In the genomic region with DNA sequence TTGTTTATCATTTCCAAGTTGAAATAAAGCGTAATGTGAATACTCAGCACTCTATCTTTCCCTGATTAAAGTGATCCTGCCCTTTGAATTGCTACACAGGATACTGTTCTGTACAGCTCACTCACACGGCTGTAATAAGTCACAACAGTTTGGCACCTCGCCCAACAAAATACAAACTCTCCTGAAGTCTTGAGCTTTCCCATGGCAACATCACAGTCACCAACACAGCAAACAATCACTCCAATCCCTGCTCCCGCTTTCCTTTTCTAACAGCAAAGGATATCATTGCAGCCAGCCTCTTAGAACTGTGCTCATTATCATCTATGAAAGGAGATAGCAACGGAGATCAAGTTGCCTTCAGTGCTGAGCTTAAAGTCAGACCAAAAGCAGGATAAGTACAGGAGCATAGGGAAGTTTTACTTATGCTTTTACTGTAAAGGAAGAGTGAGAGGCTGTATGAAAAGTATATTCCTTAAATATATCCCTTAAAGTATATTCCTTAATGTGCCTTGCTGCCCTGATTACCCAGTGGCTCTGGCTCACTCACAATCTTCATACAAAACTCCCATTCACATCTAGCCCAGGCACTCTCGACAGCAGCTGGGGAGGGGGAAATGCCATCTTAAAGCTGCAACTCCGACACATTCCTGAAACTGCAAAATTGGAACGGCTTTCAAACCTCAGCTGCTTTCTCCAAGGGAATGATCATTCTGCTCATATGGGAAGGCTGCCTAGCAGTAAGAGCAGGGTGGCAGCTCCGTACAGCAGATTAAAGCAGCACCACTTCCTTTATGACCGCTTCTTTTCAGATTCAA, we compare ENCODE assay signal across 8 cellular contexts. TPM values are rescaled to one million over a fixed set of nuclear protein-coding genes. Genes with fewer than 3 reads are reported as not detected.
DNase-seq lines count a peak whose midpoint lies in the region; ATAC-seq lines count a peak whose summit lies in the region.

No MANE protein-coding gene starts in this region.

- no peaks in the 10 kb centered on the region for H3K9me3 ChIP-seq in trophoblast cell (ENCODE audit: insufficient read depth, low read depth, low read length)

- peaks cover 3 to 10% of the 10 kb centered on the region in 2 experiments for H3K4me1 ChIP-seq in trophoblast cell (ENCODE audit: control insufficient read depth in 1 of 2, insufficient read depth in 2 of 2, low read length in 2 of 2)

- H4K91ac ChIP-seq in trophoblast cell (ENCODE audit: low read depth, low read length): no peak overlapping the region

- peaks cover 2% of the 10 kb centered on the region for H3K79me1 ChIP-seq in trophoblast cell (ENCODE audit: low read length)

- intact Hi-C loops in left cardiac atrium (cut with DNase I): loop anchor here in 1 of 2 donors (5.0 kb wide), 1 partner anchor 35 kb away; the partner anchor contains the start of gene MAML2

- no peak overlapping the region for H2AFZ ChIP-seq in trophoblast cell (ENCODE audit: insufficient read depth, low read length, poor library complexity)

- H3K4me2 ChIP-seq in trophoblast cell (ENCODE audit: low read length): peak overlapping the region; percentile 32

- no peak overlapping the region for H3K18ac ChIP-seq in trophoblast cell (ENCODE audit: low read length)

- H2AK5ac ChIP-seq in trophoblast cell (ENCODE audit: low read length): no peak overlapping the region

- peaks cover 2 to 4% of the 10 kb centered on the region in 2 experiments for H3K36me3 ChIP-seq in trophoblast cell (ENCODE audit: control insufficient read depth in 1 of 2, insufficient read depth in 2 of 2, low read length in 2 of 2)

- H3K27me3 ChIP-seq in trophoblast cell (ENCODE audit: insufficient read depth, low read length): no peaks in the 10 kb centered on the region

- peak; percentile 93 to 95 for ATAC-seq in left cardiac atrium
- ATAC-seq in GM19463 (IDR thresholded peaks at IDR 0.05; ENCODE audit: unreplicated experiment): no peak
- ATAC-seq in HG03571 (IDR thresholded peaks at IDR 0.05; ENCODE audit: unreplicated experiment): no peak

- no peak overlapping the region for H2BK12ac ChIP-seq in trophoblast cell (ENCODE audit: low read length)

- WGBS in trophoblast cell (ENCODE audit: extremely low coverage, insufficient coverage, insufficient read length): no CpG with 5 or more reads among the region's 10 CpGs

- no peak overlapping the region for H2BK120ac ChIP-seq in trophoblast cell (ENCODE audit: insufficient read depth, low read length, poor library complexity)

- no peak overlapping the region for H3K9ac ChIP-seq in trophoblast cell (ENCODE audit: low read length)

- H3K14ac ChIP-seq in trophoblast cell (ENCODE audit: low read length): no peak overlapping the region

- peak; percentile 99 for DNase-seq in EH (ENCODE audit: low read depth)
- peak; percentile 75 for DNase-seq in NCI-H2081 treated with DMSO at 0.1 percent for 48 hours (lab: John Stamatoyannopoulos, UW)
- DNase-seq in amniotic epithelial cell (ENCODE audit: low read depth): peak; percentile 99
- peak; percentile 92 for DNase-seq in left cardiac atrium
- peak; percentile 65 to 69 for DNase-seq in trophoblast cell
- DNase-seq in stimulated activated CD4-positive, alpha-beta T cell treated with anti-CD3 and anti-CD28 coated beads, Interleukin-4, amount 100 ng/mL, for 24 hours: no peak

- H2BK5ac ChIP-seq in trophoblast cell (ENCODE audit: low read depth, low read length, poor library complexity): no peak overlapping the region

- no peak overlapping the region for H4K8ac ChIP-seq in trophoblast cell (ENCODE audit: low read depth, low read length)

- H3K4me3 ChIP-seq in trophoblast cell (ENCODE audit: low read depth, low read length): no peak overlapping the region

- H3K23ac ChIP-seq in trophoblast cell (ENCODE audit: low read length): no peak overlapping the region

- H4K12ac ChIP-seq in trophoblast cell (ENCODE audit: low read depth, low read length): no peak overlapping the region

- peak overlapping the region; percentile 3 for H3K27ac ChIP-seq in trophoblast cell (ENCODE audit: low read depth, low read length)

- H3K79me2 ChIP-seq in trophoblast cell (ENCODE audit: control insufficient read depth, insufficient read depth, low read length, poor library complexity): peaks cover 2% of the 10 kb centered on the region

- H3K4ac ChIP-seq in trophoblast cell (ENCODE audit: low read depth, low read length): no peak overlapping the region

RNA-seq across cellular contexts. Expression of gene MAML2, which starts 35.9 kb away (rescaled TPM):
- total RNA-seq in left cardiac atrium: 1 to 10 TPM; 6.8 to 9.3 TPM
- polyA plus RNA-seq in trophoblast cell (2013): 35.1 and 38.4 TPM in 2 replicates

Comparison
In these comparisons a context has a peak if more than half of its experiments do, and no peak if none do; other contexts are left out.
1. ATAC-seq: peak in left cardiac atrium (2 of 2); none in GM19463 (single experiment) and HG03571 (single experiment).